ENCODE assay signal across 7 cellular contexts in genomic region chr20:20466341-20466879, GRCh38.
DNase-seq lines count a peak whose midpoint lies in the region; ATAC-seq and TF ChIP-seq lines count a peak whose summit lies in the region.

No MANE protein-coding gene starts in this region.

- H3K36me3 ChIP-seq in mammary epithelial cell (ENCODE audit: insufficient read depth, low read length) (no peaks in the 10 kb centered on the region), tibial artery (peaks cover 0 to 12% (median 10%) of the 10 kb centered on the region in 3 donors), Caco-2 (ENCODE audit: control insufficient read depth, insufficient read depth, low read length) (no peaks in the 10 kb centered on the region; the same call in 1 of the 2 replicates)

- no peaks in the 10 kb centered on the region for H3K27me3 ChIP-seq in mammary epithelial cell (ENCODE audit: insufficient read depth, low read length)
- no peaks in the 10 kb centered on the region for H3K27me3 ChIP-seq in tibial artery
- no peaks in the 10 kb centered on the region for H3K27me3 ChIP-seq in Caco-2 (replicated peaks; ENCODE audit: control insufficient read depth, insufficient read depth, low read length)

- H3K27ac ChIP-seq in mammary epithelial cell (ENCODE audit: insufficient read depth, low read depth, low read length) (no peak overlapping the region), tibial artery (no peak overlapping the region)

- H3K27ac Mint-ChIP-seq in Caco-2 (ENCODE audit: unreplicated experiment): no peak overlapping the region

- no peak overlapping the region for H2AFZ ChIP-seq in mammary epithelial cell (ENCODE audit: low read depth, low read length)

- in situ Hi-C loops in mammary epithelial cell (cut with MboI; ENCODE audit: low sequenced_read_pairs in 2 of 2): no loop called here

- no peaks in the 10 kb centered on the region for H3K4me1 ChIP-seq in mammary epithelial cell (ENCODE audit: insufficient read depth, low read length)
- H3K4me1 ChIP-seq in tibial artery: no peaks in the 10 kb centered on the region
- no peaks in the 10 kb centered on the region for H3K4me1 ChIP-seq in Caco-2

- H3K9me3 Mint-ChIP-seq in Caco-2 (ENCODE audit: unreplicated experiment): no peaks in the 10 kb centered on the region

- no peaks in the 10 kb centered on the region for H3K9me3 ChIP-seq in mammary epithelial cell (replicated peaks; ENCODE audit: insufficient read depth, low read length)
- no peaks in the 10 kb centered on the region for H3K9me3 ChIP-seq in tibial artery
- H3K9me3 ChIP-seq in Caco-2: no peaks in the 10 kb centered on the region

- intact Hi-C loops in mammary epithelial cell (cut with micrococcal nuclease) (loop anchor here (5.0 to 10.0 kb wide), 2 partner anchors 81 to 102 kb away; partner anchors contain the start of gene INSM1), tibial artery (cut with DNase I; ENCODE audit: low total_unique reads) (no loop called here), Caco-2 (cut with micrococcal nuclease; ENCODE audit: unreplicated experiment) (no loop called here)

- no peaks in the 10 kb centered on the region for H3K27me3 Mint-ChIP-seq in Caco-2 (ENCODE audit: insufficient read depth, unreplicated experiment)

- H3K4me1 Mint-ChIP-seq in Caco-2 (ENCODE audit: low read depth, unreplicated experiment): no peaks in the 10 kb centered on the region

- no TSS peak for BruUV-seq in mammary epithelial cell (replicated peaks; lab: Mats Ljungman, UMichigan)
- BruUV-seq in Caco-2 (replicated peaks; lab: Mats Ljungman, UMichigan): no TSS peak

- H3K4me3 ChIP-seq in mammary epithelial cell (replicated peaks in 1 of 3; ENCODE audit: insufficient read depth in 1 of 3, low read depth in 2 of 3, low read length in 3 of 3) (no peak overlapping the region), tibial artery (no peak overlapping the region), Caco-2 (ENCODE audit: low read depth, low read length) (no peak overlapping the region)

- CTCF ChIA-PET in mammary epithelial cell (lab: Charles Lee; ENCODE audit: low non-redundant PET): no interaction called here
- CTCF ChIA-PET in Caco-2 (lab: Charles Lee): no interaction called here

- H3K9ac ChIP-seq in mammary epithelial cell (ENCODE audit: insufficient read depth, low read length): no peak overlapping the region

- no peaks in the 10 kb centered on the region for H3K36me3 Mint-ChIP-seq in Caco-2 (ENCODE audit: insufficient read depth, unreplicated experiment)

- no peaks in the 10 kb centered on the region for H3K79me2 ChIP-seq in mammary epithelial cell (ENCODE audit: insufficient read depth, low read length)

- WGBS in mammary epithelial cell (ENCODE audit: low coverage, missing lambda C conversion rate): 75% methylated on average over 4 of the region's 4 CpGs

- TF ChIP-seq CTCF in mammary epithelial cell (conservative IDR thresholded peaks at IDR 0.05 in 1 of 2, IDR thresholded peaks at IDR 0.05 in 1 of 2; ENCODE audit: extremely low read depth in 1 of 2, insufficient read depth in 1 of 2, low read depth in 1 of 2, low read length in 2 of 2) (no peak), tibial artery (IDR thresholded peaks at IDR 0.05) (no peak), Caco-2 (IDR thresholded peaks at IDR 0.05; ENCODE audit: insufficient read depth in 1 of 2, low read depth in 1 of 2, low read length in 1 of 2, severe bottlenecking in 1 of 2, unreplicated experiment in 1 of 2) (no peak)

- H3K4me3 Mint-ChIP-seq in Caco-2 (ENCODE audit: unreplicated experiment): no peak overlapping the region

- ATAC-seq in GM18505 (IDR thresholded peaks at IDR 0.05; ENCODE audit: unreplicated experiment) (peak; percentile 83), GM21423 (IDR thresholded peaks at IDR 0.05; ENCODE audit: unreplicated experiment) (peak; percentile 80)

- H4K20me1 ChIP-seq in mammary epithelial cell (ENCODE audit: insufficient read depth, low read length): no peaks in the 10 kb centered on the region

- POLR2A ChIA-PET in Caco-2 (lab: Charles Lee): no interaction called here

- DNase-seq in HK-2 (ENCODE audit: unreplicated experiment): peak; percentile 37
- peak; percentile 28 for DNase-seq in mammary epithelial cell
- no peak for DNase-seq in DMS79 treated with DMSO at 0.1 percent for 48 hours (lab: John Stamatoyannopoulos, UW)
- no peak for DNase-seq in tibial artery
- no peak for DNase-seq in Caco-2

- dilution Hi-C loops in mammary epithelial cell (cut with HindIII; ENCODE audit: low sequenced_read_pairs): loop anchor here (10.0 kb wide), 1 partner anchor 52 kb away; no protein-coding TSS in a partner anchor

- H3K4me2 ChIP-seq in mammary epithelial cell (ENCODE audit: insufficient read depth, low read depth, low read length): no peak overlapping the region

- peak; percentile 51 for TF ChIP-seq POLR2A in GM18505 (IDR thresholded peaks at IDR 0.05; ENCODE audit: borderline replicate concordance, extremely low read depth, insufficient read depth, insufficient read length)

Comparison
In these comparisons a context has a peak if more than half of its experiments do, and no peak if none do; other contexts are left out.
1. DNase-seq: peak in HK-2 (single experiment) and mammary epithelial cell (single experiment); none in DMS79 treated with DMSO at 0.1 percent for 48 hours (single experiment), tibial artery (0 of 2) and Caco-2 (0 of 2).